23 cellular contexts compared by ENCODE assay signal in genomic region chr9:72728031-72728770, GRCh38.
"Had no signal": no experiment of that assay in that cellular context is flagged by ENCODE, and none has a peak within 500 bp of the region (broad histone marks: within the 10 kb centered on the region; RNA-seq: fewer than 3 reads in every experiment).

No MANE protein-coding gene starts in this region.

- H3K36me3 Mint-ChIP-seq: immature natural killer cell; naive thymus-derived CD4-positive, alpha-beta T cell; stimulated activated effector memory CD8-positive, alpha-beta T cell treated with anti-CD3 and anti-CD28 coated beads, Interleukin-12 subunit alpha, Interleukin-12 subunit beta, amount 100 ng/mL, for 72 hours had no signal

- H3K27ac Mint-ChIP-seq: immature natural killer cell; naive thymus-derived CD4-positive, alpha-beta T cell; stimulated activated effector memory CD8-positive, alpha-beta T cell treated with anti-CD3 and anti-CD28 coated beads, Interleukin-12 subunit alpha, Interleukin-12 subunit beta, amount 100 ng/mL, for 72 hours had no signal

- H3K27me3 Mint-ChIP-seq: central memory CD8-positive, alpha-beta T cell had no signal

- H3K4me1 ChIP-seq: esophagus muscularis mucosa, sigmoid colon, stomach, vagina had no signal

- H3K9me3 ChIP-seq: ovary, sigmoid colon, stomach, vagina had no signal

- H3K36me3 ChIP-seq: esophagus muscularis mucosa, ovary, sigmoid colon, stomach, vagina had no signal

- H3K27ac ChIP-seq: esophagus muscularis mucosa, ovary, sigmoid colon, stomach, vagina had no signal

- H3K4me3 Mint-ChIP-seq: central memory CD8-positive, alpha-beta T cell; immature natural killer cell; naive thymus-derived CD4-positive, alpha-beta T cell; stimulated activated effector memory CD8-positive, alpha-beta T cell treated with anti-CD3 and anti-CD28 coated beads, Interleukin-12 subunit alpha, Interleukin-12 subunit beta, amount 100 ng/mL, for 72 hours had no signal

- DNase-seq: activated CD4-positive, alpha-beta T cell treated with anti-CD3 and anti-CD28 coated beads, Interleukin-2, amount 50 U/mL, for 1 hour; activated CD8-positive, alpha-beta memory T cell treated with anti-CD3 and anti-CD28 coated beads, Interleukin-2, amount 50 U/mL, for 4 hours; activated effector memory CD4-positive, alpha-beta T cell treated with anti-CD3 and anti-CD28 coated beads, Interleukin-2, amount 50 U/mL, for 16 hours; activated naive CD4-positive, alpha-beta T cell treated with anti-CD3 and anti-CD28 coated beads, Interleukin-2, amount 50 U/mL, for 16 hours; activated T-cell treated with anti-CD3 and anti-CD28 coated beads, Interleukin-2, amount 50 U/mL, for 48 hours; aorta; cortex of kidney; hypothalamus; immature natural killer cell; mesendoderm; naive thymus-derived CD4-positive, alpha-beta T cell; ovary; sigmoid colon; stimulated activated CD4-positive, alpha-beta T cell treated with anti-CD3 and anti-CD28 coated beads, Interleukin-4, amount 100 ng/mL, for 24 hours; stomach; T-helper 1 cell; T-helper 9 cell; trophoblast cell had no signal

- H3K4me1 Mint-ChIP-seq: central memory CD8-positive, alpha-beta T cell; immature natural killer cell; naive thymus-derived CD4-positive, alpha-beta T cell; stimulated activated effector memory CD8-positive, alpha-beta T cell treated with anti-CD3 and anti-CD28 coated beads, Interleukin-12 subunit alpha, Interleukin-12 subunit beta, amount 100 ng/mL, for 72 hours had no signal

- H3K27me3 ChIP-seq: esophagus muscularis mucosa, ovary, sigmoid colon, stomach, vagina had no signal

- H3K9me3 Mint-ChIP-seq: central memory CD8-positive, alpha-beta T cell; immature natural killer cell; stimulated activated effector memory CD8-positive, alpha-beta T cell treated with anti-CD3 and anti-CD28 coated beads, Interleukin-12 subunit alpha, Interleukin-12 subunit beta, amount 100 ng/mL, for 72 hours had no signal

- ATAC-seq: activated CD4-positive, CD25-positive, alpha-beta regulatory T cell treated with anti-CD3 and anti-CD28 coated beads, Interleukin-2, amount 50 U/mL, for 24 hours; naive thymus-derived CD4-positive, alpha-beta T cell; stimulated activated effector memory CD8-positive, alpha-beta T cell treated with anti-CD3 and anti-CD28 coated beads, Interleukin-12 subunit alpha, Interleukin-12 subunit beta, amount 100 ng/mL, for 72 hours had no signal

- H3K4me3 ChIP-seq: esophagus muscularis mucosa, ovary, sigmoid colon, stomach, vagina had no signal
